In the genomic region with DNA sequence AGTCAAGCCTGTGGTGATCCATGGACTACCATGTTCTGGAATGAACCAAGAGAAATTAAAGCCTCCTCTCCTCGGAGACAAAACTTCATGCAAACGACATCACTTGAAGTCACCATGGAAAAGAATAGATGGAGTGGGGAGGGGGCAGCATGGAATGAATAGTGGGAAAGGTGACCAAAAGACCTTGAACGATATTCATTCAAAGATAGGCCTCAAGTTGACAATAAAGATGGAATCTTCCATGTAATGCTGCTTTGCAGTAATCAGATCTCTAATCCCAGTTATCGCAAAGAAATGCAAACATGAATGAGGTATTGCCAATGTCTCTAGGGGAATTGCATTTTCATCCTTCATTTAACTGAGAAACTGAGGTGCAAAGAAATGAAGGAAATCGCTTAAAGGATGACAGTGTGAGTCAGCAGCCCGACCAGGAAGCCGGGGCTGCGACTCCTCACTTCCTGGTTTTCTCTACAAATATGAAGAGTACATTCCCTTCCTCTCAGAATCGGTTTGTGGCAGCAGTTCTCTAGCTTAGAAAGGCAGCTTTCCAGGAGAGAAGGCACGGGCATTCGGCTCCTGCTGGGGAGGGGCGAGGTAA, we compare ENCODE assay signal across 10 cellular contexts.
A peak's percentile ranks its signal among the peaks of the same experiment; 100 is the strongest.
DNase-seq lines count a peak whose midpoint lies in the region; ATAC-seq and TF ChIP-seq lines count a peak whose summit lies in the region.
"Had no signal": no experiment of that assay in that cellular context is flagged by ENCODE, and none has a peak within 500 bp of the region (broad histone marks: within the 10 kb centered on the region; RNA-seq: fewer than 3 reads in every experiment).

No MANE protein-coding gene starts in this region.

- POLR2A ChIA-PET in CD8-positive, alpha-beta memory T cell (lab: Charles Lee): no interaction called here

- no peaks in the 10 kb centered on the region for H3K27me3 Mint-ChIP-seq in CD8-positive, alpha-beta memory T cell
- H3K27me3 Mint-ChIP-seq in naive B cell: no peaks in the 10 kb centered on the region

- ATAC-seq in naive B cell (ENCODE audit: low read depth in 2 of 2): no peak
- ATAC-seq in HG03025 (IDR thresholded peaks at IDR 0.05; ENCODE audit: low FRiP score, unreplicated experiment): no peak
- no peak for ATAC-seq in HG03139 (IDR thresholded peaks at IDR 0.05; ENCODE audit: unreplicated experiment)
- ATAC-seq: natural killer cell had no signal

- no peaks in the 10 kb centered on the region for H3K27me3 ChIP-seq in CD8-positive, alpha-beta memory T cell (ENCODE audit: insufficient read depth, low read length, poor library complexity, severe bottlenecking)

- no peak overlapping the region for H3K4me3 Mint-ChIP-seq in CD8-positive, alpha-beta memory T cell
- H3K4me3 Mint-ChIP-seq in naive B cell: peak overlapping the region in 5 of 8 donors; percentile 39 to 78 (median 70)
- H3K4me3 Mint-ChIP-seq: natural killer cell had no signal

- H3K36me3 Mint-ChIP-seq in CD8-positive, alpha-beta memory T cell: no peaks in the 10 kb centered on the region
- no peaks in the 10 kb centered on the region for H3K36me3 Mint-ChIP-seq in naive B cell
- H3K36me3 Mint-ChIP-seq: natural killer cell had no signal

- H3K4me1 Mint-ChIP-seq in CD8-positive, alpha-beta memory T cell: peaks cover 2 to 13% (median 5%) of the 10 kb centered on the region in 3 donors
- H3K4me1 Mint-ChIP-seq in naive B cell: peaks cover 21 to 27% (median 26%) of the 10 kb centered on the region in 3 donors

- no peak overlapping the region for H3K27ac Mint-ChIP-seq in CD8-positive, alpha-beta memory T cell
- peak overlapping the region in 5 of 6 donors; percentile 14 to 93 (median 87) for H3K27ac Mint-ChIP-seq in naive B cell

- peaks cover 7% of the 10 kb centered on the region for H3K4me1 ChIP-seq in CD8-positive, alpha-beta memory T cell (ENCODE audit: insufficient read depth, low read length)

- no peak for TF ChIP-seq CTCF in choroid plexus epithelial cell (conservative IDR thresholded peaks at IDR 0.05; ENCODE audit: low read depth, low read length)

- H3K4me3 ChIP-seq in CD8-positive, alpha-beta memory T cell (ENCODE audit: low read length): no peak overlapping the region
- no peak overlapping the region for H3K4me3 ChIP-seq in choroid plexus epithelial cell (ENCODE audit: low read depth, low read length)

- H3K9me3 ChIP-seq in CD8-positive, alpha-beta memory T cell (ENCODE audit: low read length): no peaks in the 10 kb centered on the region

- CTCF ChIA-PET in CD8-positive, alpha-beta memory T cell (lab: Charles Lee): interaction anchor here (1.3 kb wide), 1 partner anchor 10 kb away, joined by 3 read pairs; no protein-coding TSS in a partner anchor

- H3K9me3 Mint-ChIP-seq in CD8-positive, alpha-beta memory T cell: no peaks in the 10 kb centered on the region
- H3K9me3 Mint-ChIP-seq in naive B cell: peaks cover 0 to 6% (median 0%) of the 10 kb centered on the region in 7 donors
- H3K9me3 Mint-ChIP-seq: natural killer cell had no signal

- H3K36me3 ChIP-seq in CD8-positive, alpha-beta memory T cell (ENCODE audit: insufficient read depth, low read length): no peaks in the 10 kb centered on the region

- DNase-seq in CD8-positive, alpha-beta memory T cell: no peak
- peak; percentile 78 for DNase-seq in MV-4-11 (lab: John Stamatoyannopoulos, UW)
- DNase-seq in choroid plexus epithelial cell (ENCODE audit: low read depth): peak; percentile 49
- DNase-seq in naive B cell: no peak
- DNase-seq in caudate nucleus (lab: John Stamatoyannopoulos, UW): no peak
- no peak for DNase-seq in NAMALWA (ENCODE audit: low spot score)
- DNase-seq: natural killer cell; stimulated activated CD8-positive, alpha-beta memory T cell treated with anti-CD3 and anti-CD28 coated beads, Interleukin-4, amount 100 ng/mL, for 48 hours had no signal

- peak overlapping the region; percentile 34 for H3K27ac ChIP-seq in CD8-positive, alpha-beta memory T cell (ENCODE audit: low read depth, low read length)
- no peak overlapping the region for H3K27ac ChIP-seq in caudate nucleus (ENCODE audit: low read depth, low read length)

Comparison
In these comparisons a context has a peak if more than half of its experiments do, and no peak if none do; other contexts are left out.
1. DNase-seq: peak in MV-4-11 (single experiment) and choroid plexus epithelial cell (single experiment); none in CD8-positive, alpha-beta memory T cell (0 of 5), naive B cell (single experiment), caudate nucleus (0 of 61) and NAMALWA (single experiment).
2. H3K27ac Mint-ChIP-seq: peak in naive B cell (5 of 6); none in CD8-positive, alpha-beta memory T cell (0 of 8).
3. H3K4me3 Mint-ChIP-seq: peak in naive B cell (5 of 8); none in CD8-positive, alpha-beta memory T cell (0 of 7).